7 cellular contexts compared by ENCODE assay signal in the genomic region with DNA sequence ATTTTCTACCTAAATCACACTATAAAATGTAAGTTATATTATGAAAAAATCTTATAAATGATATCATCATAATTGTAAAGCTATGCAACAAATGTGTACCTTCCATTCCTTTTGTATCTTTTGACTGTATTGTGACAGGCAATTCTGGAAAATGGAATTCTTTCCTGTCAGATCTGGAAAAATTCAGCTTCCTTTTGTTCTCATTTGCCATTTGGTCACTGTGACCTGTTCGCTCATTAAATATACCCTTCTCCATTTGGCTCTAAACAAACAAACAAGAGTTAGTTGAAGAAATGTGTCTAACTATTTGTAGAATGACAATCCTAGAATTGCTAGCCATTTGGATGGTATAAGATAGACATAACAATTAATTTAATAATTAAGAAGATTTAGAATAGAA.
"Had no signal": no experiment of that assay in that cellular context is flagged by ENCODE, and none has a peak within 500 bp of the region (broad histone marks: within the 10 kb centered on the region; RNA-seq: fewer than 3 reads in every experiment).

No MANE protein-coding gene starts in this region.

- ATAC-seq: HepG2 had no signal

- DNase-seq: IMR-90, KBM-7, KG1 had no signal

- H3K9ac ChIP-seq: KMS-11 had no signal

- FAIRE-seq: HepG2, HTR-8/SVneo had no signal

- H3K4me2 ChIP-seq: KMS-11 had no signal

- H3K27ac ChIP-seq: HL-60, KMS-11 had no signal
